ENCODE assay signal across 9 cellular contexts in the genomic region with DNA sequence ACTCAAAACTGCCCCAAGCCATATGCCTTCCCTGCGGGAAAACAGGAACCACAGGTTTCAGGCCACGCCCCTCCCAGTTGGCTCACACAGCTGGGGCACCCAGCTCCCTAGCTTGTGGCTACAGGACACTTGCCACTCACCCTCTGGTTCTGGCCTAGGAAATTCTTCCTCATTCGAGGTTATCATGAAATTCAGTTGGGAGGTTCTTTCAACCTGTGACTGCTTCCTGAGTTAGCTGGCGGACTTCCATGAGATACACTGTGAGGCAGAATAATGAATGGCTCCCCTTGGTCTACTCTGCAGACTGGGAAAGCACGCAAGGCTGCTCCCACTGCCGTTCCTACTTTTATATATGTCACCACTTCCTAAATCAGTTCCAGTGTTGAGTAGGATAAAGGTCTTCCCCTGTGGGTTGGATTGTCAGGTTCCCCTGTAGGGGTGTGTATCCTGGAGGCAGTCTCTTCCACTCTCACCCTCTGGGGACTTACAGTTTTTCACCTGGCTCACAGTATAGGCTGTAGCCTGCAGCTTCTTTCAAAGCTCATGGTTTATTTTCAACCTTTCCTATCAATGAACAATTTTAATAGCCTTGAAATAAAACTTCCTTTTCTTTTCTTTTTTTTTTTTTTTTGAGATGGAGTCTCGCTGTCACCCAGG. TPM values are rescaled to one million over a fixed set of nuclear protein-coding genes. Genes with fewer than 3 reads are reported as not detected.
DNase-seq lines count a peak whose midpoint lies in the region; ATAC-seq and TF ChIP-seq lines count a peak whose summit lies in the region.
"Had no signal": no experiment of that assay in that cellular context is flagged by ENCODE, and none has a peak within 500 bp of the region (broad histone marks: within the 10 kb centered on the region; RNA-seq: fewer than 3 reads in every experiment).

No MANE protein-coding gene starts in this region.

- H3K9me3 ChIP-seq in right atrium auricular region (no peaks in the 10 kb centered on the region), RWPE2 (ENCODE audit: severe bottlenecking) (no peaks in the 10 kb centered on the region)

- H3K27me3 ChIP-seq in right atrium auricular region = no peaks in the 10 kb centered on the region
- H3K27me3 ChIP-seq in RWPE2 (ENCODE audit: insufficient read depth, poor library complexity, severe bottlenecking) = no peaks in the 10 kb centered on the region

- peak; percentile 55 for ATAC-seq in Right ventricle myocardium superior (ENCODE audit: poor library complexity)
- peak; percentile 93 for ATAC-seq in RWPE2 (ENCODE audit: low read depth)
- ATAC-seq in left ventricle myocardium superior = peak; percentile 54
- no peak for ATAC-seq in stimulated activated memory B cell treated with anti-CD40 and anti-IgM and Interleukin-4, amounts not matched to agents 10 μg/mL and 1 μg/mL and 100 μg/mL, for 72 hours

- no peak overlapping the region for H3K27ac ChIP-seq in right atrium auricular region
- H3K27ac ChIP-seq in RWPE2 (ENCODE audit: poor library complexity, severe bottlenecking) = peak overlapping the region; percentile 59

- H3K27ac Mint-ChIP-seq in stimulated activated memory B cell treated with anti-CD40 and anti-IgM and Interleukin-4, amounts not matched to agents 10 μg/mL and 1 μg/mL and 100 μg/mL, for 72 hours = no peak overlapping the region

- intact Hi-C loops in Right ventricle myocardium superior (cut with DNase I) = no loop called here
- intact Hi-C loops in left ventricle myocardium superior (cut with micrococcal nuclease) = no loop called here

- H3K4me3 ChIP-seq in right atrium auricular region (no peak overlapping the region), RWPE2 (ENCODE audit: severe bottlenecking) (no peak overlapping the region)
- H3K4me3 ChIP-seq: skin epidermis had no signal

- peaks cover 25% of the 10 kb centered on the region for H3K4me1 Mint-ChIP-seq in stimulated activated memory B cell treated with anti-CD40 and anti-IgM and Interleukin-4, amounts not matched to agents 10 μg/mL and 1 μg/mL and 100 μg/mL, for 72 hours

- H3K36me3 Mint-ChIP-seq in stimulated activated memory B cell treated with anti-CD40 and anti-IgM and Interleukin-4, amounts not matched to agents 10 μg/mL and 1 μg/mL and 100 μg/mL, for 72 hours = peaks cover 44% of the 10 kb centered on the region

- TF ChIP-seq CTCF in right atrium auricular region (IDR thresholded peaks at IDR 0.05) (no peak), RWPE2 (IDR thresholded peaks at IDR 0.05; ENCODE audit: poor library complexity, severe bottlenecking) (no peak)

- H3K4me1 ChIP-seq in right atrium auricular region (peaks cover 0 to 10% of the 10 kb centered on the region in 2 donors), RWPE2 (ENCODE audit: insufficient read depth, poor library complexity, severe bottlenecking) (peaks cover 15% of the 10 kb centered on the region)

- H3K9me3 Mint-ChIP-seq in stimulated activated memory B cell treated with anti-CD40 and anti-IgM and Interleukin-4, amounts not matched to agents 10 μg/mL and 1 μg/mL and 100 μg/mL, for 72 hours = peaks cover 3% of the 10 kb centered on the region

- no peak overlapping the region for H3K4me3 Mint-ChIP-seq in stimulated activated memory B cell treated with anti-CD40 and anti-IgM and Interleukin-4, amounts not matched to agents 10 μg/mL and 1 μg/mL and 100 μg/mL, for 72 hours

- no peaks in the 10 kb centered on the region for H3K27me3 Mint-ChIP-seq in stimulated activated memory B cell treated with anti-CD40 and anti-IgM and Interleukin-4, amounts not matched to agents 10 μg/mL and 1 μg/mL and 100 μg/mL, for 72 hours

- DNase-seq in Right ventricle myocardium superior (peak; percentile 54), right atrium auricular region (ENCODE audit: low spot score) (no peak), RWPE2 (ENCODE audit: low spot score) (peak; percentile 82), left ventricle myocardium superior (peak; percentile 57), NCI-H524 (lab: John Stamatoyannopoulos, UW) (no peak)
- DNase-seq in activated effector memory CD4-positive, alpha-beta T cell treated with Interleukin-2 at 50 U/mL for 16 hours = no peak
- DNase-seq in activated CD8-positive, alpha-beta memory T cell treated with anti-CD3 and anti-CD28 coated beads for 24 hours = no peak

- H3K36me3 ChIP-seq in right atrium auricular region = no peaks in the 10 kb centered on the region
- H3K36me3 ChIP-seq in RWPE2 (ENCODE audit: low read depth) = no peaks in the 10 kb centered on the region

RNA-seq across cellular contexts. Expression of a gene that starts 37.0 kb away (rescaled TPM):
- total RNA-seq in Right ventricle myocardium superior (36.4 TPM), right atrium auricular region (10 to 100 TPM; 21.7 to 40.6 TPM), left ventricle myocardium superior (54.4 TPM)

RNA-seq across cellular contexts. Expression of a gene that starts 56.9 kb away (rescaled TPM):
- total RNA-seq in Right ventricle myocardium superior (49.2 TPM), right atrium auricular region (10 to 100 TPM; 28.0 to 31.8 TPM), left ventricle myocardium superior (54.0 TPM)

RNA-seq across cellular contexts. Expression of a gene that starts 57.0 kb away (rescaled TPM):
- total RNA-seq in Right ventricle myocardium superior (9.4 TPM), right atrium auricular region (1 to 10 TPM; 5.0 to 7.2 TPM), left ventricle myocardium superior (6.6 TPM)

Comparison
In these comparisons a context has a peak if more than half of its experiments do, and no peak if none do; other contexts are left out.
1. DNase-seq: peak in Right ventricle myocardium superior (single experiment), RWPE2 (single experiment) and left ventricle myocardium superior (single experiment); none in right atrium auricular region (single experiment), activated effector memory CD4-positive, alpha-beta T cell treated with Interleukin-2 at 50 U/mL for 16 hours (single experiment), activated CD8-positive, alpha-beta memory T cell treated with anti-CD3 and anti-CD28 coated beads for 24 hours (single experiment) and NCI-H524 (0 of 2).